19 cellular contexts compared by ENCODE assay signal in genomic region chr7:89334785-89335184, GRCh38.
A peak's percentile ranks its signal among the peaks of the same experiment; 100 is the strongest.
DNase-seq lines count a peak whose midpoint lies in the region; FAIRE-seq and TF ChIP-seq lines count a peak whose summit lies in the region.
"Had no signal": no experiment of that assay in that cellular context is flagged by ENCODE, and none has a peak within 500 bp of the region (broad histone marks: within the 10 kb centered on the region; RNA-seq: fewer than 3 reads in every experiment).

No MANE protein-coding gene starts in this region.

- TF ChIP-seq CTCF in Caco-2 (IDR thresholded peaks at IDR 0.05; ENCODE audit: insufficient read depth in 1 of 2, low read depth in 1 of 2, low read length in 1 of 2, severe bottlenecking in 1 of 2, unreplicated experiment in 1 of 2) (peak; percentile 27 to 48), kidney (IDR thresholded peaks at IDR 0.05; ENCODE audit: borderline replicate concordance, extremely low read depth, insufficient read depth) (peak; percentile 24)

- no peak overlapping the region for H3K27ac Mint-ChIP-seq in Caco-2 (ENCODE audit: unreplicated experiment)
- H3K27ac Mint-ChIP-seq: activated naive CD8-positive, alpha-beta T cell had no signal

- FAIRE-seq in kidney (lab: Jason Lieb, UNC): no peak
- FAIRE-seq in small intestine (lab: Jason Lieb, UNC): no peak
- FAIRE-seq: H54 had no signal

- no peak overlapping the region for H3K4me3 Mint-ChIP-seq in Caco-2 (ENCODE audit: unreplicated experiment)
- H3K4me3 Mint-ChIP-seq: activated naive CD8-positive, alpha-beta T cell had no signal

- intact Hi-C loops in Caco-2 (cut with micrococcal nuclease; ENCODE audit: unreplicated experiment) (loop anchor here (1.0 kb wide), 1 partner anchor 289 kb away; no protein-coding TSS in a partner anchor), kidney (cut with DNase I) (no loop called here)

- no peaks in the 10 kb centered on the region for H3K4me1 Mint-ChIP-seq in Caco-2 (ENCODE audit: low read depth, unreplicated experiment)

- CTCF ChIA-PET in Caco-2 (lab: Charles Lee): no interaction called here
- CTCF ChIA-PET in HEK293T (lab: Yijun Ruan, JAX): no interaction called here

- DNase-seq in Caco-2 (peak in 1 of 2 experiments; percentile 15), HEK293T (ENCODE audit: extremely low spot score) (peak; percentile 7), SK-N-DZ (ENCODE audit: low spot score) (peak; percentile 6), kidney (no peak), midbrain (lab: John Stamatoyannopoulos, UW) (no peak), small intestine (no peak), cerebellum (ENCODE audit: low spot score) (no peak)
- DNase-seq: activated CD4-positive, alpha-beta T cell treated with anti-CD3 and anti-CD28 coated beads, Interleukin-2, amount 50 U/mL, for 4 hours; activated T-cell treated with anti-CD3 and anti-CD28 coated beads, Interleukin-2, amount 50 U/mL, for 1 hour; cortex of kidney; gastrocnemius medialis; GDM1; left lung; NCI-H1694; stimulated activated CD4-positive, alpha-beta T cell treated with anti-CD3 and anti-CD28 coated beads, Interleukin-4, amount 100 ng/mL, for 24 hours had no signal

- no peaks in the 10 kb centered on the region for H3K36me3 Mint-ChIP-seq in Caco-2 (ENCODE audit: insufficient read depth, unreplicated experiment)
- H3K36me3 Mint-ChIP-seq: activated naive CD8-positive, alpha-beta T cell had no signal

- H3K4me1 ChIP-seq in Caco-2 (no peaks in the 10 kb centered on the region), kidney (ENCODE audit: control insufficient read depth in 1 of 2, insufficient read depth in 1 of 2, low read depth in 1 of 2, low read length in 2 of 2) (no peaks in the 10 kb centered on the region), small intestine (ENCODE audit: control insufficient read depth in 2 of 2, insufficient read depth in 1 of 2, low read depth in 1 of 2, low read length in 1 of 2) (no peaks in the 10 kb centered on the region)
- H3K4me1 ChIP-seq: gastrocnemius medialis, left lung, SJSA1 had no signal

- H3K27me3 Mint-ChIP-seq in Caco-2 (ENCODE audit: insufficient read depth, unreplicated experiment): peaks cover 10% of the 10 kb centered on the region
- H3K27me3 Mint-ChIP-seq: activated naive CD8-positive, alpha-beta T cell had no signal

- no peak overlapping the region for H3K9ac ChIP-seq in kidney (ENCODE audit: low read length in 2 of 2)

- H3K36me3 ChIP-seq in Caco-2 (ENCODE audit: control insufficient read depth, insufficient read depth, low read length): no peaks in the 10 kb centered on the region
- no peaks in the 10 kb centered on the region for H3K36me3 ChIP-seq in kidney (ENCODE audit: control insufficient read depth in 1 of 2, insufficient read depth in 2 of 2, low read length in 2 of 2)
- no peaks in the 10 kb centered on the region for H3K36me3 ChIP-seq in small intestine (ENCODE audit: control insufficient read depth in 2 of 2, insufficient read depth in 2 of 2, low read length in 2 of 2)
- H3K36me3 ChIP-seq: gastrocnemius medialis, left lung, SJSA1 had no signal

- 73 to 86% (median 82%) methylated on average over 1 of the region's 1 CpG for WGBS in small intestine, 3 donors

- H3K4me3 ChIP-seq in Caco-2 (ENCODE audit: low read depth, low read length) (no peak overlapping the region), kidney (ENCODE audit: low read length in 2 of 2) (no peak overlapping the region), small intestine (ENCODE audit: low read depth in 1 of 2, low read length in 2 of 2) (no peak overlapping the region)
- H3K4me3 ChIP-seq: gastrocnemius medialis, left lung, SJSA1 had no signal

- POLR2A ChIA-PET in Caco-2 (lab: Charles Lee): no interaction called here
- POLR2A ChIA-PET in HEK293T (lab: Yijun Ruan, JAX): no interaction called here

- H3K9me3 Mint-ChIP-seq in Caco-2 (ENCODE audit: unreplicated experiment): no peaks in the 10 kb centered on the region

- no TSS peak for BruUV-seq in Caco-2 (replicated peaks; lab: Mats Ljungman, UMichigan)

- H3K27me3 ChIP-seq in Caco-2 (replicated peaks; ENCODE audit: control insufficient read depth, insufficient read depth, low read length) (no peaks in the 10 kb centered on the region), small intestine (ENCODE audit: control insufficient read depth in 2 of 2, insufficient read depth in 2 of 2, low read length in 2 of 2) (no peaks in the 10 kb centered on the region)
- H3K27me3 ChIP-seq: gastrocnemius medialis, SJSA1 had no signal

- H3K9me3 ChIP-seq in Caco-2 (no peaks in the 10 kb centered on the region), kidney (ENCODE audit: control insufficient read depth in 1 of 2, low read length in 2 of 2) (no peaks in the 10 kb centered on the region), small intestine (ENCODE audit: control insufficient read depth, low read depth) (no peaks in the 10 kb centered on the region)
- H3K9me3 ChIP-seq: gastrocnemius medialis, left lung, SJSA1 had no signal

- H3K27ac ChIP-seq in kidney (ENCODE audit: low read depth in 2 of 2, low read length in 2 of 2) (no peak overlapping the region), small intestine (ENCODE audit: low read depth in 1 of 2, low read length in 1 of 2) (no peak overlapping the region)
- H3K27ac ChIP-seq: epithelial cell of prostate, gastrocnemius medialis, left lung, SJSA1 had no signal

TF ChIP-seq in HEK293T, 16 proteins besides CTCF, POLR2A, EP300 and RAD21:
- TF ChIP-seq ZNF384 (IDR thresholded peaks at IDR 0.05): no peak
- TF ChIP-seq SUZ12 (IDR thresholded peaks at IDR 0.05): no peak
- TF ChIP-seq CTBP1 (IDR thresholded peaks at IDR 0.05; ENCODE audit: borderline replicate concordance): no peak
TF ChIP-seq in HEK293T: peak in this region for 0.

Comparison
In these comparisons a context has a peak if more than half of its experiments do, and no peak if none do; other contexts are left out.
1. DNase-seq: peak in HEK293T (single experiment) and SK-N-DZ (single experiment); none in kidney (single experiment), midbrain (single experiment), small intestine (single experiment) and cerebellum (single experiment).